16 cellular contexts compared by ENCODE assay signal in genomic region chr15:78414608-78415250, GRCh38.
"Had no signal": no experiment of that assay in that cellular context is flagged by ENCODE, and none has a peak within 500 bp of the region (broad histone marks: within the 10 kb centered on the region; RNA-seq: fewer than 3 reads in every experiment).

No MANE protein-coding gene starts in this region.

- H3K27ac Mint-ChIP-seq: activated naive CD4-positive, alpha-beta T cell treated with anti-CD3 and anti-CD28 coated beads, Interleukin-2, amount 10 ng/mL, durations not matched to agents 7 days and 5 days; nephron progenitor cell had no signal

- DNase-seq: activated CD4-positive, alpha-beta T cell treated with anti-CD3 and anti-CD28 coated beads for 1 hour; activated CD4-positive, alpha-beta T cell treated with anti-CD3 and anti-CD28 coated beads, Interleukin-2, amount 50 U/mL, for 48 hours; activated naive CD4-positive, alpha-beta T cell treated with anti-CD3 and anti-CD28 coated beads, Interleukin-2, amount 10 ng/mL, durations not matched to agents 7 days and 5 days; activated T-cell treated with anti-CD3 and anti-CD28 coated beads, Interleukin-2, amount 50 U/mL, for 1 hour; hippocampal formation; kidney; left ventricle myocardium superior; nephron progenitor cell; right cardiac atrium; stimulated activated CD4-positive, alpha-beta T cell treated with anti-CD3 and anti-CD28 coated beads, Interleukin-4, amount 100 ng/mL, for 4 hours; stimulated activated CD8-positive, alpha-beta memory T cell treated with anti-CD3 and anti-CD28 coated beads, Interleukin-4, amount 100 ng/mL, for 48 hours; stimulated activated naive CD4-positive, alpha-beta T cell treated with Interleukin-2 at 50 U/mL for 16 hours; T1000 had no signal

- H3K4me2 ChIP-seq: smooth muscle cell had no signal

- H3K4me3 Mint-ChIP-seq: activated naive CD4-positive, alpha-beta T cell treated with anti-CD3 and anti-CD28 coated beads, Interleukin-2, amount 10 ng/mL, durations not matched to agents 7 days and 5 days; nephron progenitor cell had no signal

- H3K27ac ChIP-seq: ascending aorta, prostate gland had no signal

- H3K4me1 ChIP-seq: ascending aorta, prostate gland had no signal

- H3K9me3 Mint-ChIP-seq: activated naive CD4-positive, alpha-beta T cell treated with anti-CD3 and anti-CD28 coated beads, Interleukin-2, amount 10 ng/mL, durations not matched to agents 7 days and 5 days had no signal

- ATAC-seq: left ventricle myocardium superior, right cardiac atrium had no signal

- H3K4me3 ChIP-seq: ascending aorta, prostate gland, smooth muscle cell had no signal

- H3K9me3 ChIP-seq: ascending aorta, prostate gland had no signal

- H3K27me3 ChIP-seq: ascending aorta had no signal

- H3K36me3 ChIP-seq: ascending aorta, prostate gland had no signal

- H3K36me3 Mint-ChIP-seq: activated naive CD4-positive, alpha-beta T cell treated with anti-CD3 and anti-CD28 coated beads, Interleukin-2, amount 10 ng/mL, durations not matched to agents 7 days and 5 days had no signal

- H3K4me1 Mint-ChIP-seq: activated naive CD4-positive, alpha-beta T cell treated with anti-CD3 and anti-CD28 coated beads, Interleukin-2, amount 10 ng/mL, durations not matched to agents 7 days and 5 days had no signal
